In genomic region chr1:41846595-41846994, GRCh38 we compare ENCODE assay signal across 19 cellular contexts.
DNase-seq lines count a peak whose midpoint lies in the region; ATAC-seq, FAIRE-seq and TF ChIP-seq lines count a peak whose summit lies in the region.
"Had no signal": no experiment of that assay in that cellular context is flagged by ENCODE, and none has a peak within 500 bp of the region (broad histone marks: within the 10 kb centered on the region; RNA-seq: fewer than 3 reads in every experiment).

No MANE protein-coding gene starts in this region.

- peaks cover 26% of the 10 kb centered on the region for H3K4me1 Mint-ChIP-seq in activated T-helper 17 cell treated with anti-CD3 and anti-CD28 coated beads, Interleukin-2, amount 50 U/mL, for 72 hours
- peaks cover 70% of the 10 kb centered on the region for H3K4me1 Mint-ChIP-seq in stimulated activated naive CD8-positive, alpha-beta T cell treated with anti-CD3 and anti-CD28 coated beads, Interleukin-15, amount 100 ng/mL, for 72 hours

- no peaks in the 10 kb centered on the region for H3K4me1 ChIP-seq in pancreas

- no peak overlapping the region for H3K4me3 Mint-ChIP-seq in activated T-helper 17 cell treated with anti-CD3 and anti-CD28 coated beads, Interleukin-2, amount 50 U/mL, for 72 hours
- no peak overlapping the region for H3K4me3 Mint-ChIP-seq in stimulated activated naive CD8-positive, alpha-beta T cell treated with anti-CD3 and anti-CD28 coated beads, Interleukin-15, amount 100 ng/mL, for 72 hours
- H3K4me3 Mint-ChIP-seq: activated CD8-positive, alpha-beta T cell treated with anti-CD3 and anti-CD28 coated beads for 36 hours; activated T-cell treated with anti-CD3 and anti-CD28 coated beads, Interleukin-2, amount 50 U/mL, for 72 hours; neural progenitor cell had no signal

- peak; percentile 5 for ATAC-seq in activated T-helper 17 cell treated with anti-CD3 and anti-CD28 coated beads, Interleukin-2, amount 50 U/mL, for 72 hours (replicated peaks)
- ATAC-seq in GM21423 (IDR thresholded peaks at IDR 0.05; ENCODE audit: unreplicated experiment) (no peak), pancreas (no peak)
- no peak for ATAC-seq in stimulated activated naive CD8-positive, alpha-beta T cell treated with anti-CD3 and anti-CD28 coated beads, Interleukin-15, amount 100 ng/mL, for 72 hours
- ATAC-seq: activated CD8-positive, alpha-beta T cell treated with anti-CD3 and anti-CD28 coated beads for 36 hours; activated T-cell treated with anti-CD3 and anti-CD28 coated beads, Interleukin-2, amount 50 U/mL, for 72 hours had no signal

- no peak for TF ChIP-seq POLR2A in H54 (IDR thresholded peaks at IDR 0.05; ENCODE audit: low read depth, low read length)

- H3K36me3 ChIP-seq in pancreas = no peaks in the 10 kb centered on the region
- H3K36me3 ChIP-seq: adrenal gland, heart left ventricle, neural progenitor cell had no signal

- no peak overlapping the region for H3K4me3 ChIP-seq in pancreas
- H3K4me3 ChIP-seq: adrenal gland, coronary artery, heart left ventricle, neural progenitor cell had no signal

- H3K27ac Mint-ChIP-seq in activated T-helper 17 cell treated with anti-CD3 and anti-CD28 coated beads, Interleukin-2, amount 50 U/mL, for 72 hours = peak overlapping the region; percentile 20
- no peak overlapping the region for H3K27ac Mint-ChIP-seq in stimulated activated naive CD8-positive, alpha-beta T cell treated with anti-CD3 and anti-CD28 coated beads, Interleukin-15, amount 100 ng/mL, for 72 hours
- H3K27ac Mint-ChIP-seq: activated CD8-positive, alpha-beta T cell treated with anti-CD3 and anti-CD28 coated beads for 36 hours; activated T-cell treated with anti-CD3 and anti-CD28 coated beads, Interleukin-2, amount 50 U/mL, for 72 hours; neural progenitor cell had no signal

- intact Hi-C loops in pancreas (cut with DNase I) = no loop called here

- H3K27me3 Mint-ChIP-seq in activated T-helper 17 cell treated with anti-CD3 and anti-CD28 coated beads, Interleukin-2, amount 50 U/mL, for 72 hours = no peaks in the 10 kb centered on the region
- H3K27me3 Mint-ChIP-seq in stimulated activated naive CD8-positive, alpha-beta T cell treated with anti-CD3 and anti-CD28 coated beads, Interleukin-15, amount 100 ng/mL, for 72 hours = no peaks in the 10 kb centered on the region
- H3K27me3 Mint-ChIP-seq: activated CD8-positive, alpha-beta T cell treated with anti-CD3 and anti-CD28 coated beads for 36 hours had no signal

- DNase-seq in AG20443 (ENCODE audit: low spot score) (peak; percentile 63), H54 (ENCODE audit: insufficient read length, low spot score) (peak; percentile 50), glomerular visceral epithelial cell (ENCODE audit: extremely low spot score) (peak; percentile 27), LoVo (ENCODE audit: low spot score) (no peak), pancreas (no peak)
- no peak for DNase-seq in stimulated activated naive CD8-positive, alpha-beta T cell treated with anti-CD3 and anti-CD28 coated beads, Interleukin-15, amount 100 ng/mL, for 72 hours
- DNase-seq: activated CD8-positive, alpha-beta T cell treated with anti-CD3 and anti-CD28 coated beads for 36 hours; activated T-cell treated with anti-CD3 and anti-CD28 coated beads, Interleukin-2, amount 50 U/mL, for 72 hours; adrenal gland; heart left ventricle; MV-4-11; NCI-H2107; NCI-H748 treated with DMSO at 0.1 percent for 48 hours; retina had no signal

- 89 to 97% methylated on average over 2 of the region's 2 CpGs for WGBS in pancreas, 2 donors

- H3K36me3 Mint-ChIP-seq in activated T-helper 17 cell treated with anti-CD3 and anti-CD28 coated beads, Interleukin-2, amount 50 U/mL, for 72 hours (ENCODE audit: low read depth) = peaks cover 5% of the 10 kb centered on the region
- H3K36me3 Mint-ChIP-seq: neural progenitor cell had no signal

- no peaks in the 10 kb centered on the region for H3K9me3 ChIP-seq in pancreas
- H3K9me3 ChIP-seq: adrenal gland, heart left ventricle had no signal

- no peaks in the 10 kb centered on the region for H3K9me3 Mint-ChIP-seq in activated T-helper 17 cell treated with anti-CD3 and anti-CD28 coated beads, Interleukin-2, amount 50 U/mL, for 72 hours
- H3K9me3 Mint-ChIP-seq in stimulated activated naive CD8-positive, alpha-beta T cell treated with anti-CD3 and anti-CD28 coated beads, Interleukin-15, amount 100 ng/mL, for 72 hours = no peaks in the 10 kb centered on the region
- H3K9me3 Mint-ChIP-seq: activated CD8-positive, alpha-beta T cell treated with anti-CD3 and anti-CD28 coated beads for 36 hours; activated T-cell treated with anti-CD3 and anti-CD28 coated beads, Interleukin-2, amount 50 U/mL, for 72 hours; neural progenitor cell had no signal

- no peaks in the 10 kb centered on the region for H3K27me3 ChIP-seq in pancreas
- H3K27me3 ChIP-seq: adrenal gland, heart left ventricle, neural progenitor cell had no signal

- H3K27ac ChIP-seq in pancreas = no peak overlapping the region
- H3K27ac ChIP-seq: adrenal gland, coronary artery, neural progenitor cell had no signal

- no peak for TF ChIP-seq CTCF in pancreas (IDR thresholded peaks at IDR 0.05)

- FAIRE-seq in H54 (lab: Jason Lieb, UNC) (no peak), pancreas (lab: Jason Lieb, UNC) (no peak)
- FAIRE-seq: islet of Langerhans had no signal

Comparison
In these comparisons a context has a peak if more than half of its experiments do, and no peak if none do; other contexts are left out.
1. DNase-seq: peak in AG20443 (single experiment), H54 (single experiment) and glomerular visceral epithelial cell (single experiment); none in LoVo (single experiment), pancreas (0 of 6) and stimulated activated naive CD8-positive, alpha-beta T cell treated with anti-CD3 and anti-CD28 coated beads, Interleukin-15, amount 100 ng/mL, for 72 hours (0 of 2).